In the genomic region with DNA sequence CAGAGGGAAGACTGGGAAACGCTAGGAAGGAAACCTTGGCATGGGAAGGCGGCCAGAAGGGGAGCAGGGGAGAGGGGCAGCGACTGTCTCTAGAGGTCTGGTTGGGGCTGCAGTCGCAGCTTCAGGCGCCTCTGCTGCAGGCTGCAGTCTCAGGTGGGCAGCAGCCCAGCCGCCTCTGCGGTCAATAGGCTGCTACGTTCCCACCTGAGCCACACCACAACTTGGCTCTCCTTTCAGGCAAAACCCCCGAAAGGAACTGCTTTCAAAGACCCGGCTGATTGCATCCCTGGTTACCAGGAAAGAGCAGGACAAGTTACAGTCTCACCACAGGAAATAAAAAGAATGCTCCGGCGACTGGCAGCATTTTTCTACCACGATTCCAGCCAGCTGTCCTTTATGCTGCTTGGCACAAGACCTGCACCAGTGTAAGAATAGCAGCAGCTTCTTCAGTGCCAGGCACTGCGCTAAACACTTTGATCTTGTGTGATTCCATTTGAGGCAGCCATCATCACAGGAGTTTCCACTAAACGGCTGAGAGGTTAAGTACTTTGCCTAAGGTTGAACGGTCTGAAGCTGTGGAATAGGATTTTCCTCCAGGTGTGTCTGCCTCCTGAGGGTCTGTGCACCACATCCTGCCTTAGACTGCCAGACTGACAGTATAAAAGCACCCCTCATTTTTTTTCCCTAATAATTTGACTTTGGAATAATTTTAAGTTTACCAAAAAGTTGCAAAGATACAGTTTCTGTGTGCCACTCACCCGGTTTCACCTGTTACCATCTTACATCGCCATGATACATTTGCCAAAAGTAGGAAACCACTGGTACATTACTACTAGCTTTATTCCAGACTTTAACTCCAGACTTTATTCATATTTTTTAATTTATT, we compare ENCODE assay signal across 1 cellular context.
TF ChIP-seq lines count a peak whose summit lies in the region.

No MANE protein-coding gene starts in this region.

TF ChIP-seq in GM12878, 131 proteins besides CTCF, POLR2A, EP300 and RAD21:
- TF ChIP-seq RFX5 (IDR thresholded peaks at IDR 0.05; ENCODE audit: low read depth, low read length): no peak
- no peak for TF ChIP-seq E2F4 (IDR thresholded peaks at IDR 0.05; ENCODE audit: low read depth, low read length)
- no peak for TF ChIP-seq IRF4 (IDR thresholded peaks at IDR 0.05; ENCODE audit: low read depth, low read length)
- no peak for TF ChIP-seq DPF2 (IDR thresholded peaks at IDR 0.05)
- TF ChIP-seq RUNX3 (IDR thresholded peaks at IDR 0.05; ENCODE audit: low read length): no peak
- TF ChIP-seq, protein P1, sequence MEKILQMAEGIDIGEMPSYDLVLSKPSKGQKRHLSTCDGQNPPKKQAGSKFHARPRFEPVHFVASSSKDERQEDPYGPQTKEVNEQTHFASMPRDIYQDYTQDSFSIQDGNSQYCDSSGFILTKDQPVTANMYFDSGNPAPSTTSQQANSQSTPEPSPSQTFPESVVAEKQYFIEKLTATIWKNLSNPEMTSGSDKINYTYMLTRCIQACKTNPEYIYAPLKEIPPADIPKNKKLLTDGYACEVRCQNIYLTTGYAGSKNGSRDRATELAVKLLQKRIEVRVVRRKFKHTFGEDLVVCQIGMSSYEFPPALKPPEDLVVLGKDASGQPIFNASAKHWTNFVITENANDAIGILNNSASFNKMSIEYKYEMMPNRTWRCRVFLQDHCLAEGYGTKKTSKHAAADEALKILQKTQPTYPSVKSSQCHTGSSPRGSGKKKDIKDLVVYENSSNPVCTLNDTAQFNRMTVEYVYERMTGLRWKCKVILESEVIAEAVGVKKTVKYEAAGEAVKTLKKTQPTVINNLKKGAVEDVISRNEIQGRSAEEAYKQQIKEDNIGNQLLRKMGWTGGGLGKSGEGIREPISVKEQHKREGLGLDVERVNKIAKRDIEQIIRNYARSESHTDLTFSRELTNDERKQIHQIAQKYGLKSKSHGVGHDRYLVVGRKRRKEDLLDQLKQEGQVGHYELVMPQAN (conservative IDR thresholded peaks at IDR 0.05): no peak
- 0 out of 2 replicates have a peak, but pooled peaks have one; percentile 24 for TF ChIP-seq POLR2AphosphoS2 (IDR thresholded peaks at IDR 0.05; ENCODE audit: low read depth, low read length)
- TF ChIP-seq RB1 (IDR thresholded peaks at IDR 0.05; ENCODE audit: borderline replicate concordance): no peak
- TF ChIP-seq MTA3 (IDR thresholded peaks at IDR 0.05; ENCODE audit: borderline replicate concordance, low read length): peak; percentile 55; the same call in 1 of the 2 replicates
